ENCODE assay signal across 8 cellular contexts in the genomic region with DNA sequence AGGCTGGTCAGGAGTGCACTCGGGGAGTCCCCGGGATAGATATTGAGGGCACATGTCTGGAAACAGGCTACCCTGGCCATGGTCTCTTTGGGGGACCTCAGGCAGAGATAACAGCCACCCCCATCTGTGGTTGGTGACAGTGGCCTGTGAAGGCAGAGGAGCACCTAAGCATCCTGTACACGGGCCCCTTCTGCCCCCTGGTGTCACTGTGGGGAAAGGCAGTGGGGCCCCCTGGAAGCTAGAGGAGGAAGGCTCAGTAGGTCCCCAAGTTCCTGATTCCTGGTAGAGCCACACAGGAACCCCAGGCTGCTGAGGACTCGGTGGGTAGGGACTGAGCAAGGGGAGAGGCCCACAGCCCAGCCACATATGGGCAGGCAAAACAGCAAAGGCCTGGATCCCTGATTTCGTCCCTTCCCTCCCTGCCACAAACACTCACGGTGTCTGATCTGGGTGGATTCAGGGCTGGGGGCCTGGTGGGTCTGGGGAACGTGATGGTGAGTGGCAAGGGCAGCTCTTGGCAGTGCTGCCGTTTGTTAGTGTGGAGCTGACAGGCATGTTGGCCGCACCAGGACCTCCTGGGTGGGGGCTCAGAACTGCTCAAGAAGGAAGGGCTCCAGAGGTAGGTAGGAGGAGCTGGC. TPM values are rescaled to one million over a fixed set of nuclear protein-coding genes. Genes with fewer than 3 reads are reported as not detected.
A peak's percentile ranks its signal among the peaks of the same experiment; 100 is the strongest.
DNase-seq lines count a peak whose midpoint lies in the region; ATAC-seq lines count a peak whose summit lies in the region.

No MANE protein-coding gene starts in this region.

- ATAC-seq in stimulated activated naive CD8-positive, alpha-beta T cell treated with anti-CD3 and anti-CD28 coated beads, Interleukin-15, Interleukin-2, amounts not matched to agents 100 U/mL and 50 U/mL, for 24 hours, result peak; percentile 87

- peak; percentile 8 to 56 (median 34) for DNase-seq in NCI-H1417 (lab: John Stamatoyannopoulos, UW)
- no peak for DNase-seq in NCI-H1417 treated with DMSO at 0.1 percent for 48 hours (lab: John Stamatoyannopoulos, UW)
- DNase-seq in Kasumi-1 (lab: John Stamatoyannopoulos, UW), result peak; percentile 62 to 63
- DNase-seq in activated CD4-positive, alpha-beta T cell treated with anti-CD3 and anti-CD28 coated beads for 48 hours, result peak; percentile 75
- DNase-seq in effector CD4-positive, alpha-beta T cell, result peak; percentile 51
- DNase-seq in myocyte (ENCODE audit: low read depth), result peak; percentile 59
- peak; percentile 76 for DNase-seq in stimulated activated naive CD8-positive, alpha-beta T cell treated with anti-CD3 and anti-CD28 coated beads, Interleukin-15, Interleukin-2, amounts not matched to agents 100 U/mL and 50 U/mL, for 24 hours
- DNase-seq in NCI-H1105 (lab: John Stamatoyannopoulos, UW), result no peak

RNA-seq across cellular contexts. Expression of a gene that starts 14.1 kb away (rescaled TPM):
- total RNA-seq in myocyte, result not detected in 2 replicates
- 0.37 TPM for polyA plus RNA-seq in myocyte (2012)

RNA-seq across cellular contexts. Expression of a gene that starts 42.8 kb away (rescaled TPM):
- total RNA-seq in myocyte, result not detected in 2 replicates
- not detected for polyA plus RNA-seq in myocyte (2012)

Comparison
In these comparisons a context has a peak if more than half of its experiments do, and no peak if none do; other contexts are left out.
1. DNase-seq: peak in NCI-H1417 (3 of 3), Kasumi-1 (2 of 2), activated CD4-positive, alpha-beta T cell treated with anti-CD3 and anti-CD28 coated beads for 48 hours (single experiment), effector CD4-positive, alpha-beta T cell (single experiment), myocyte (single experiment) and stimulated activated naive CD8-positive, alpha-beta T cell treated with anti-CD3 and anti-CD28 coated beads, Interleukin-15, Interleukin-2, amounts not matched to agents 100 U/mL and 50 U/mL, for 24 hours (single experiment); none in NCI-H1417 treated with DMSO at 0.1 percent for 48 hours (single experiment) and NCI-H1105 (single experiment).